ENCODE assay signal across 10 cellular contexts in genomic region chr7:35971133-35971995, GRCh38.
A peak's percentile ranks its signal among the peaks of the same experiment; 100 is the strongest.
DNase-seq lines count a peak whose midpoint lies in the region; ATAC-seq, FAIRE-seq and TF ChIP-seq lines count a peak whose summit lies in the region.
"Had no signal": no experiment of that assay in that cellular context is flagged by ENCODE, and none has a peak within 500 bp of the region (broad histone marks: within the 10 kb centered on the region; RNA-seq: fewer than 3 reads in every experiment).

No MANE protein-coding gene starts in this region.

- H3K9ac ChIP-seq in astrocyte (ENCODE audit: low read length), result no peak overlapping the region
- no peak overlapping the region for H3K9ac ChIP-seq in PC-3 (ENCODE audit: low read length)

- H3K27me3 ChIP-seq in astrocyte (ENCODE audit: insufficient read depth, low read length), result no peaks in the 10 kb centered on the region
- H3K27me3 ChIP-seq in PC-3 (ENCODE audit: low read length), result no peaks in the 10 kb centered on the region

- no peak overlapping the region for H3K4me3 ChIP-seq in astrocyte (ENCODE audit: insufficient read depth, low read depth, low read length)
- H3K4me3 ChIP-seq in urinary bladder (ENCODE audit: low read depth, low read length), result peak overlapping the region; percentile 11
- H3K4me3 ChIP-seq in PC-3 (ENCODE audit: low read length), result no peak overlapping the region

- no peaks in the 10 kb centered on the region for H3K36me3 Mint-ChIP-seq in activated naive CD4-positive, alpha-beta T cell treated with anti-CD3 and anti-CD28 coated beads for 36 hours (ENCODE audit: low read depth)
- H3K36me3 Mint-ChIP-seq in astrocyte (ENCODE audit: low read depth, unreplicated experiment), result peaks cover 6% of the 10 kb centered on the region

- FAIRE-seq in astrocyte (lab: Jason Lieb, UNC), result no peak

- H3K9me3 ChIP-seq in astrocyte (ENCODE audit: insufficient read depth, low read depth, low read length), result no peaks in the 10 kb centered on the region
- H3K9me3 ChIP-seq in PC-3 (ENCODE audit: low read length), result no peaks in the 10 kb centered on the region
- H3K9me3 ChIP-seq: gastrocnemius medialis had no signal

- H3K79me2 ChIP-seq in astrocyte (ENCODE audit: insufficient read depth, low read length) (no peaks in the 10 kb centered on the region), PC-3 (ENCODE audit: low read length) (no peaks in the 10 kb centered on the region)

- no peak overlapping the region for H3K27ac Mint-ChIP-seq in activated naive CD4-positive, alpha-beta T cell treated with anti-CD3 and anti-CD28 coated beads for 36 hours
- no peak overlapping the region for H3K27ac Mint-ChIP-seq in astrocyte (ENCODE audit: unreplicated experiment)

- H3K27ac ChIP-seq in astrocyte (ENCODE audit: low read depth, low read length) (no peak overlapping the region), urinary bladder (ENCODE audit: low read depth) (no peak overlapping the region), PC-3 (ENCODE audit: low read length) (no peak overlapping the region)
- H3K27ac ChIP-seq: gastrocnemius medialis had no signal

- 34% methylated on average over 56 of the region's 56 CpGs for WGBS in urinary bladder

- H3F3A ChIP-seq in PC-3 (ENCODE audit: low read length, unreplicated experiment), result no peaks in the 10 kb centered on the region

- intact Hi-C loops in activated naive CD4-positive, alpha-beta T cell treated with anti-CD3 and anti-CD28 coated beads for 36 hours (cut with micrococcal nuclease), result no loop called here
- intact Hi-C loops in PC-3 (cut with micrococcal nuclease), result no loop called here

- H3K4me1 ChIP-seq in astrocyte (ENCODE audit: insufficient read depth, low read length) (no peaks in the 10 kb centered on the region), urinary bladder (ENCODE audit: insufficient read depth) (no peaks in the 10 kb centered on the region), PC-3 (ENCODE audit: insufficient read depth, low read length) (no peaks in the 10 kb centered on the region)
- H3K4me1 ChIP-seq: gastrocnemius medialis had no signal

- ATAC-seq in left lobe of liver, result peak; percentile 86
- ATAC-seq in PC-3, result no peak
- ATAC-seq: gastrocnemius medialis had no signal

- H2AFZ ChIP-seq in astrocyte (ENCODE audit: low read depth, low read length) (no peak overlapping the region), PC-3 (ENCODE audit: low read length) (no peak overlapping the region)

- H3K4me3 Mint-ChIP-seq in activated naive CD4-positive, alpha-beta T cell treated with anti-CD3 and anti-CD28 coated beads for 36 hours, result peak overlapping the region; percentile 56
- no peak overlapping the region for H3K4me3 Mint-ChIP-seq in astrocyte (ENCODE audit: unreplicated experiment)

- no TSS peak for BruUV-seq in PC-3 (replicated peaks; lab: Mats Ljungman, UMichigan)

- H4K20me1 ChIP-seq in astrocyte (ENCODE audit: insufficient read depth, low read length), result no peaks in the 10 kb centered on the region
- H4K20me1 ChIP-seq in PC-3 (ENCODE audit: low read length), result no peaks in the 10 kb centered on the region

- no peak for DNase-seq in activated naive CD4-positive, alpha-beta T cell treated with anti-CD3 and anti-CD28 coated beads for 36 hours
- no peak for DNase-seq in activated naive CD4-positive, alpha-beta T cell treated with Interleukin-2 at 50 U/mL for 16 hours
- DNase-seq in astrocyte (ENCODE audit: low read depth) (no peak), left lobe of liver (ENCODE audit: low spot score) (no peak), ureter (ENCODE audit: low spot score) (no peak), cerebellum (ENCODE audit: low spot score) (no peak), PC-3 (no peak)
- DNase-seq: gastrocnemius medialis, NCI-H69 had no signal

- CTCF ChIA-PET in activated naive CD4-positive, alpha-beta T cell treated with anti-CD3 and anti-CD28 coated beads for 36 hours (lab: Charles Lee), result interaction anchor here (0.6 to 1.8 kb wide), 9 partner anchors 9 to 348 kb away, joined by 3 to 8 read pairs (median 4); no protein-coding TSS in a partner anchor
- CTCF ChIA-PET in PC-3 (lab: Charles Lee), result no interaction called here

- no peaks in the 10 kb centered on the region for H3K9me3 Mint-ChIP-seq in activated naive CD4-positive, alpha-beta T cell treated with anti-CD3 and anti-CD28 coated beads for 36 hours
- no peaks in the 10 kb centered on the region for H3K9me3 Mint-ChIP-seq in astrocyte (ENCODE audit: unreplicated experiment)

- POLR2A ChIA-PET in PC-3 (lab: Charles Lee; ENCODE audit: unreplicated experiment), result no interaction called here

- H3K9me2 ChIP-seq in PC-3 (replicated peaks; ENCODE audit: low read length), result no peaks in the 10 kb centered on the region

- peak overlapping the region; percentile 36 for H3K4me2 ChIP-seq in astrocyte (ENCODE audit: low read length)
- no peak overlapping the region for H3K4me2 ChIP-seq in PC-3 (ENCODE audit: low read length)

- no peak for TF ChIP-seq CTCF in astrocyte (IDR thresholded peaks at IDR 0.05; ENCODE audit: insufficient read depth, low read depth, low read length)
- TF ChIP-seq CTCF in PC-3 (conservative IDR thresholded peaks at IDR 0.05; ENCODE audit: low read depth, low read length), result no peak

- H3K4me1 Mint-ChIP-seq in activated naive CD4-positive, alpha-beta T cell treated with anti-CD3 and anti-CD28 coated beads for 36 hours (ENCODE audit: low read depth), result peaks cover 4% of the 10 kb centered on the region
- H3K4me1 Mint-ChIP-seq in astrocyte (ENCODE audit: low read depth, unreplicated experiment), result no peaks in the 10 kb centered on the region

- H3K27me3 Mint-ChIP-seq in activated naive CD4-positive, alpha-beta T cell treated with anti-CD3 and anti-CD28 coated beads for 36 hours (ENCODE audit: low read depth), result peaks cover 21% of the 10 kb centered on the region
- no peaks in the 10 kb centered on the region for H3K27me3 Mint-ChIP-seq in astrocyte (ENCODE audit: low read depth, unreplicated experiment)

- H3K36me3 ChIP-seq in astrocyte (ENCODE audit: insufficient read depth, low read length) (no peaks in the 10 kb centered on the region), urinary bladder (ENCODE audit: insufficient read depth) (no peaks in the 10 kb centered on the region), PC-3 (ENCODE audit: low read depth, low read length) (no peaks in the 10 kb centered on the region)
- H3K36me3 ChIP-seq: gastrocnemius medialis had no signal
